Comparison of ENCODE assay signal across 18 cellular contexts in genomic region chr22:37624876-37625275, GRCh38. TPM values are rescaled to one million over a fixed set of nuclear protein-coding genes. Genes with fewer than 3 reads are reported as not detected.
DNase-seq lines count a peak whose midpoint lies in the region; TF ChIP-seq lines count a peak whose summit lies in the region.
"Had no signal": no experiment of that assay in that cellular context is flagged by ENCODE, and none has a peak within 500 bp of the region (broad histone marks: within the 10 kb centered on the region; RNA-seq: fewer than 3 reads in every experiment).

No MANE protein-coding gene starts in this region.

- H3K4me1 Mint-ChIP-seq in IgD-negative memory B cell (peaks cover 27 to 31% (median 31%) of the 10 kb centered on the region in 3 donors), nephron (peaks cover 37% of the 10 kb centered on the region)

- H3K36me3 Mint-ChIP-seq in IgD-negative memory B cell = peaks cover 4% of the 10 kb centered on the region
- peaks cover 16% of the 10 kb centered on the region for H3K36me3 Mint-ChIP-seq in nephron (ENCODE audit: low read depth)

- H3K27me3 ChIP-seq in BLaER1 treated with 17β-estradiol and CSF1 and Interleukin-3, amounts not matched to agents 10 nM and 100 nM = no peaks in the 10 kb centered on the region
- H3K27me3 ChIP-seq: BE2C, colonic mucosa, spleen had no signal

- H3K4me3 Mint-ChIP-seq in IgD-negative memory B cell (peak overlapping the region in 2 of 4 donors; percentile 4 to 71), nephron (peak overlapping the region in 1 of 3 experiments; percentile 22)
- H3K4me3 Mint-ChIP-seq: WTC11 had no signal

- H3K27ac Mint-ChIP-seq in IgD-negative memory B cell (peak overlapping the region; percentile 36 to 94 (median 86)), nephron (peak overlapping the region; percentile 58 to 90 (median 89))
- H3K27ac Mint-ChIP-seq: WTC11 had no signal

- no peaks in the 10 kb centered on the region for H3K9me3 ChIP-seq in BLaER1 treated with 17β-estradiol and CSF1 and Interleukin-3, amounts not matched to agents 10 nM and 100 nM (replicated peaks in 1 of 11)
- H3K9me3 ChIP-seq: BE2C, colonic mucosa, spleen had no signal

- H3K9ac ChIP-seq in BLaER1 treated with 17β-estradiol and CSF1 and Interleukin-3, amounts not matched to agents 10 nM and 100 nM = peak overlapping the region; percentile 18 to 88 (median 72); a peak in 20 of 22 replicates

- TF ChIP-seq CTCF in nephron (IDR thresholded peaks at IDR 0.05; ENCODE audit: unreplicated experiment in 3 of 3) = no peak

- H3K4me1 ChIP-seq in BLaER1 treated with 17β-estradiol and CSF1 and Interleukin-3, amounts not matched to agents 10 nM and 100 nM = peaks cover 68 to 71% (median 70%) of the 10 kb centered on the region in 10 experiments

- peak overlapping the region; percentile 87 to 99 (median 95) for H3K4me2 ChIP-seq in BLaER1 treated with 17β-estradiol and CSF1 and Interleukin-3, amounts not matched to agents 10 nM and 100 nM

- peaks cover 33 to 69% (median 50%) of the 10 kb centered on the region in 11 experiments for H3K36me3 ChIP-seq in BLaER1 treated with 17β-estradiol and CSF1 and Interleukin-3, amounts not matched to agents 10 nM and 100 nM
- H3K36me3 ChIP-seq: colonic mucosa had no signal

- peak overlapping the region; percentile 74 to 94 (median 81); a peak in 21 of 22 replicates for H3K27ac ChIP-seq in BLaER1 treated with 17β-estradiol and CSF1 and Interleukin-3, amounts not matched to agents 10 nM and 100 nM
- H3K27ac ChIP-seq in caudate nucleus (ENCODE audit: low read depth, low read length) = peak overlapping the region; percentile 16

- DNase-seq in caudate nucleus (lab: John Stamatoyannopoulos, UW) (no peak), NCI-H2081 (lab: John Stamatoyannopoulos, UW) (no peak), superior temporal gyrus (ENCODE audit: extremely low spot score) (no peak), midbrain (lab: John Stamatoyannopoulos, UW) (no peak), DMS53 treated with DMSO at 0.1 percent for 48 hours (lab: John Stamatoyannopoulos, UW; ENCODE audit: unreplicated experiment) (no peak)
- DNase-seq: activated T-cell treated with anti-CD3 and anti-CD28 coated beads, Interleukin-2, amount 50 U/mL, for 4 hours; aorta; BE2C; colonic mucosa; DND-41; islet precursor cell; NCI-H774; spleen; substantia nigra had no signal

- H3K9me3 Mint-ChIP-seq in IgD-negative memory B cell (no peaks in the 10 kb centered on the region), nephron (no peaks in the 10 kb centered on the region)
- H3K9me3 Mint-ChIP-seq: activated T-cell treated with anti-CD3 and anti-CD28 coated beads, Interleukin-2, amount 50 U/mL, for 4 hours; WTC11 had no signal

- H4K20me1 ChIP-seq in BLaER1 treated with 17β-estradiol and CSF1 and Interleukin-3, amounts not matched to agents 10 nM and 100 nM = peaks cover 0 to 11% (median 0%) of the 10 kb centered on the region in 11 experiments; a peak in 4 of 22 replicates

- peak overlapping the region in 1 of 10 experiments; percentile 7; a peak in 3 of 20 replicates for H3K4me3 ChIP-seq in BLaER1 treated with 17β-estradiol and CSF1 and Interleukin-3, amounts not matched to agents 10 nM and 100 nM
- H3K4me3 ChIP-seq: colonic mucosa, spleen had no signal

- H3K27me3 Mint-ChIP-seq in IgD-negative memory B cell (peaks cover 2% of the 10 kb centered on the region), nephron (ENCODE audit: low read depth) (no peaks in the 10 kb centered on the region)

RNA-seq across cellular contexts. Expression of gene SH3BP1, which starts 14.6 kb away (rescaled TPM):
- 14.7 TPM for polyA plus RNA-seq in IgD-negative memory B cell

RNA-seq across cellular contexts. Expression of gene GGA1, which starts 16.2 kb away (rescaled TPM):
- polyA plus RNA-seq in IgD-negative memory B cell = 31.3 TPM

RNA-seq across cellular contexts. Expression of gene PDXP, which starts 33.6 kb away (rescaled TPM):
- 2.4 TPM for polyA plus RNA-seq in IgD-negative memory B cell

RNA-seq across cellular contexts. Expression of gene LGALS2, which starts 45.0 kb away (rescaled TPM):
- polyA plus RNA-seq in IgD-negative memory B cell = 0.63 TPM

RNA-seq across cellular contexts. Expression of gene LGALS1, which starts 50.6 kb away (rescaled TPM):
- 314 TPM for polyA plus RNA-seq in IgD-negative memory B cell
